1 cellular context compared by ENCODE assay signal in the genomic region with DNA sequence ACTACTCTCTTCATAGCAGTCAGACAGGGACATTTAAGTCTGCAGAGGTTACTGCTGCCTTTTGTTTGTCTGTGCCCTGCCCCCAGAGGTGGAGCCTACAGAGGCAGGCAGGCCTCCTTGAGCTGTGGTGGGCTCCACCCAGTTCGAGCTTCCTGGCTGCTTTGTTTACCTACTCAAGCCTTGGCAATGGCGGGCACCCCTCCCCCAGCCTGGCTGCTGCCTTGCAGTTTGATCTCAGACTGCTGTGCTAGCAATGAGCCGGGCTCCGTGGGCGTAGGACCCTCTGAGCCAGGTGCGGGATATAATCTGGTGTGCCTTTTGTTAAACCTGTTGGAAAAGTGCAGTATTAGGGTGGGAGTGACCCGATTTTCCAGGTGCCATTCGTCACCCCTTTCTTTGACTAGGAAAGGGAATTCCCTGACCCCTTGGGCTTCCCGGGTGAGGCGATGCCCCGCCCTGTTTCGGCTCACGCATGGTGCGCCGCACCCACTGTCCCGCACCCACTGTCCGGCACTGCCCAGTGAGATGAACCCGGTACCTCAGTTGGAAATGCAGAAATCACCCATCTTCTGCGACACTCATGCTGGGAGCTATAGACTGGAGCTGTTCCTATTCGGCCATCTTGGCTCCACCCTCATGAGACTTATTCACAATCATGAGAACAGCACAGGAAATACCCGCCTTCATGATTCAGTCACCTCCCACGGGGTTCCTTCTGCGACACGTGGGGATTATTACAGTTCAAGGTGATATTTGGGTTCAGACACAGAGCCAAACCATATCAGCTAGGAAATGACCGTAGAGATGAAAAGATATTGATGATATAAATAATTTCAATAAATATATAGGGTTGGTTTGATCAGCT.
TF ChIP-seq lines count a peak whose summit lies in the region.

No MANE protein-coding gene starts in this region.

TF ChIP-seq in HepG2, 621 proteins besides CTCF, POLR2A, EP300 and RAD21:
- TF ChIP-seq, protein P1, sequence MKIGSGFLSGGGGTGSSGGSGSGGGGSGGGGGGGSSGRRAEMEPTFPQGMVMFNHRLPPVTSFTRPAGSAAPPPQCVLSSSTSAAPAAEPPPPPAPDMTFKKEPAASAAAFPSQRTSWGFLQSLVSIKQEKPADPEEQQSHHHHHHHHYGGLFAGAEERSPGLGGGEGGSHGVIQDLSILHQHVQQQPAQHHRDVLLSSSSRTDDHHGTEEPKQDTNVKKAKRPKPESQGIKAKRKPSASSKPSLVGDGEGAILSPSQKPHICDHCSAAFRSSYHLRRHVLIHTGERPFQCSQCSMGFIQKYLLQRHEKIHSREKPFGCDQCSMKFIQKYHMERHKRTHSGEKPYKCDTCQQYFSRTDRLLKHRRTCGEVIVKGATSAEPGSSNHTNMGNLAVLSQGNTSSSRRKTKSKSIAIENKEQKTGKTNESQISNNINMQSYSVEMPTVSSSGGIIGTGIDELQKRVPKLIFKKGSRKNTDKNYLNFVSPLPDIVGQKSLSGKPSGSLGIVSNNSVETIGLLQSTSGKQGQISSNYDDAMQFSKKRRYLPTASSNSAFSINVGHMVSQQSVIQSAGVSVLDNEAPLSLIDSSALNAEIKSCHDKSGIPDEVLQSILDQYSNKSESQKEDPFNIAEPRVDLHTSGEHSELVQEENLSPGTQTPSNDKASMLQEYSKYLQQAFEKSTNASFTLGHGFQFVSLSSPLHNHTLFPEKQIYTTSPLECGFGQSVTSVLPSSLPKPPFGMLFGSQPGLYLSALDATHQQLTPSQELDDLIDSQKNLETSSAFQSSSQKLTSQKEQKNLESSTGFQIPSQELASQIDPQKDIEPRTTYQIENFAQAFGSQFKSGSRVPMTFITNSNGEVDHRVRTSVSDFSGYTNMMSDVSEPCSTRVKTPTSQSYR (CRISPR knock-in tag; IDR thresholded peaks at IDR 0.05; ENCODE audit: borderline replicate concordance) = peak; percentile 72; the same call in 1 of the 2 replicates
- TF ChIP-seq, protein P2, sequence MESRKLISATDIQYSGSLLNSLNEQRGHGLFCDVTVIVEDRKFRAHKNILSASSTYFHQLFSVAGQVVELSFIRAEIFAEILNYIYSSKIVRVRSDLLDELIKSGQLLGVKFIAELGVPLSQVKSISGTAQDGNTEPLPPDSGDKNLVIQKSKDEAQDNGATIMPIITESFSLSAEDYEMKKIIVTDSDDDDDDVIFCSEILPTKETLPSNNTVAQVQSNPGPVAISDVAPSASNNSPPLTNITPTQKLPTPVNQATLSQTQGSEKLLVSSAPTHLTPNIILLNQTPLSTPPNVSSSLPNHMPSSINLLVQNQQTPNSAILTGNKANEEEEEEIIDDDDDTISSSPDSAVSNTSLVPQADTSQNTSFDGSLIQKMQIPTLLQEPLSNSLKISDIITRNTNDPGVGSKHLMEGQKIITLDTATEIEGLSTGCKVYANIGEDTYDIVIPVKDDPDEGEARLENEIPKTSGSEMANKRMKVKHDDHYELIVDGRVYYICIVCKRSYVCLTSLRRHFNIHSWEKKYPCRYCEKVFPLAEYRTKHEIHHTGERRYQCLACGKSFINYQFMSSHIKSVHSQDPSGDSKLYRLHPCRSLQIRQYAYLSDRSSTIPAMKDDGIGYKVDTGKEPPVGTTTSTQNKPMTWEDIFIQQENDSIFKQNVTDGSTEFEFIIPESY (CRISPR knock-in tag; IDR thresholded peaks at IDR 0.05) = 0 out of 2 replicates have a peak, but pooled peaks have one; percentile 32
- 0 out of 2 replicates have a peak, but pooled peaks have one; percentile 23 for TF ChIP-seq ZMYM4 (CRISPR knock-in tag; IDR thresholded peaks at IDR 0.05)
